Comparison of ENCODE assay signal across 16 cellular contexts in genomic region chr10:72342911-72343310, GRCh38.
"Had no signal": no experiment of that assay in that cellular context is flagged by ENCODE, and none has a peak within 500 bp of the region (broad histone marks: within the 10 kb centered on the region; RNA-seq: fewer than 3 reads in every experiment).

No MANE protein-coding gene starts in this region.

- H3K27ac Mint-ChIP-seq: memory B cell, WTC11 had no signal

- H3K4me1 Mint-ChIP-seq: WTC11 had no signal

- H3K27ac ChIP-seq: epithelial cell of prostate, gastrocnemius medialis, heart right ventricle, ovary, tibial artery, vagina had no signal

- H3K4me3 Mint-ChIP-seq: activated CD4-positive, alpha-beta T cell treated with anti-CD3 and anti-CD28 coated beads, Interleukin-2, amount 10 ng/mL, durations not matched to agents 7 days and 5 days; activated CD8-positive, alpha-beta memory T cell treated with anti-CD3 and anti-CD28 coated beads, Interleukin-2, amount 10 ng/mL, durations not matched to agents 7 days and 5 days; activated T-cell treated with anti-CD3 and anti-CD28 coated beads, Interleukin-2, amount 50 U/mL, for 4 hours; memory B cell; WTC11 had no signal

- ATAC-seq: activated CD8-positive, alpha-beta memory T cell treated with anti-CD3 and anti-CD28 coated beads, Interleukin-2, amount 10 ng/mL, durations not matched to agents 7 days and 5 days; activated T-cell treated with anti-CD3 and anti-CD28 coated beads, Interleukin-2, amount 50 U/mL, for 4 hours; gastrocnemius medialis; heart right ventricle; left lobe of liver; WTC11 had no signal

- DNase-seq: activated CD4-positive, alpha-beta T cell treated with anti-CD3 and anti-CD28 coated beads, Interleukin-2, amount 10 ng/mL, durations not matched to agents 7 days and 5 days; activated CD8-positive, alpha-beta memory T cell treated with anti-CD3 and anti-CD28 coated beads, Interleukin-2, amount 10 ng/mL, durations not matched to agents 7 days and 5 days; activated naive CD4-positive, alpha-beta T cell; activated T-cell treated with anti-CD3 and anti-CD28 coated beads, Interleukin-2, amount 50 U/mL, for 4 hours; effector CD4-positive, alpha-beta T cell; gastrocnemius medialis; heart right ventricle; ovary; stimulated activated CD4-positive, alpha-beta T cell treated with anti-CD3 and anti-CD28 coated beads, Interleukin-4, amount 100 ng/mL, for 24 hours; T-helper 1 cell had no signal

- H3K9me3 Mint-ChIP-seq: activated CD4-positive, alpha-beta T cell treated with anti-CD3 and anti-CD28 coated beads, Interleukin-2, amount 10 ng/mL, durations not matched to agents 7 days and 5 days; activated T-cell treated with anti-CD3 and anti-CD28 coated beads, Interleukin-2, amount 50 U/mL, for 4 hours; memory B cell; WTC11 had no signal

- H3K27me3 Mint-ChIP-seq: activated CD4-positive, alpha-beta T cell treated with anti-CD3 and anti-CD28 coated beads, Interleukin-2, amount 10 ng/mL, durations not matched to agents 7 days and 5 days; activated CD8-positive, alpha-beta memory T cell treated with anti-CD3 and anti-CD28 coated beads, Interleukin-2, amount 10 ng/mL, durations not matched to agents 7 days and 5 days; memory B cell had no signal
